9 cellular contexts compared by ENCODE assay signal in genomic region chr17:19762515-19762961, GRCh38. TPM values are rescaled to one million over a fixed set of nuclear protein-coding genes. Genes with fewer than 3 reads are reported as not detected.
A peak's percentile ranks its signal among the peaks of the same experiment; 100 is the strongest.
DNase-seq lines count a peak whose midpoint lies in the region; ATAC-seq and TF ChIP-seq lines count a peak whose summit lies in the region.
"Had no signal": no experiment of that assay in that cellular context is flagged by ENCODE, and none has a peak within 500 bp of the region (broad histone marks: within the 10 kb centered on the region; RNA-seq: fewer than 3 reads in every experiment).

No MANE protein-coding gene starts in this region.

- H3K4me3 Mint-ChIP-seq in T-helper 17 cell = no peak overlapping the region
- H3K4me3 Mint-ChIP-seq: T-helper 1 cell treated with Interleukin-12 subunit alpha and Interleukin-12 subunit beta and Interleukin-4 antibody, amounts not matched to agents 30 μg/mL and 1 μg/mL, for 36 hours had no signal

- H3K36me3 Mint-ChIP-seq in T-helper 17 cell (ENCODE audit: low read depth) = peaks cover 2% of the 10 kb centered on the region

- H3K27ac Mint-ChIP-seq in T-helper 17 cell = no peak overlapping the region
- H3K27ac Mint-ChIP-seq: T-helper 1 cell treated with Interleukin-12 subunit alpha and Interleukin-12 subunit beta and Interleukin-4 antibody, amounts not matched to agents 30 μg/mL and 1 μg/mL, for 36 hours had no signal

- H3K36me3 ChIP-seq in KMS-11 (ENCODE audit: insufficient read depth) (no peaks in the 10 kb centered on the region), ascending aorta (no peaks in the 10 kb centered on the region), smooth muscle cell (ENCODE audit: low read depth) (no peaks in the 10 kb centered on the region)

- H3K4me3 ChIP-seq in KMS-11 (IDR thresholded peaks at IDR 0.05; ENCODE audit: insufficient read depth, low read depth, low read length) (no peak overlapping the region), ascending aorta (no peak overlapping the region), smooth muscle cell (no peak overlapping the region)

- no peaks in the 10 kb centered on the region for H3F3A ChIP-seq in smooth muscle cell (ENCODE audit: low read depth)

- H3K9me3 ChIP-seq in T-helper 17 cell (ENCODE audit: control insufficient read depth, low read length, poor library complexity, severe bottlenecking) = no peaks in the 10 kb centered on the region
- no peaks in the 10 kb centered on the region for H3K9me3 ChIP-seq in ascending aorta
- H3K9me3 ChIP-seq in smooth muscle cell (replicated peaks; ENCODE audit: low read depth) = no peaks in the 10 kb centered on the region

- H3K79me2 ChIP-seq in KMS-11 (ENCODE audit: insufficient read depth, low read depth) (no peaks in the 10 kb centered on the region), smooth muscle cell (ENCODE audit: low read depth) (no peaks in the 10 kb centered on the region)

- H3K4me1 Mint-ChIP-seq in T-helper 17 cell = peaks cover 19% of the 10 kb centered on the region

- H3K27me3 ChIP-seq in KMS-11 (ENCODE audit: insufficient read depth, low read depth) = no peaks in the 10 kb centered on the region
- H3K27me3 ChIP-seq in ascending aorta = no peaks in the 10 kb centered on the region
- no peaks in the 10 kb centered on the region for H3K27me3 ChIP-seq in smooth muscle cell (ENCODE audit: low read depth)

- H2AFZ ChIP-seq in KMS-11 (ENCODE audit: low read depth) = peak overlapping the region; percentile 66; the same call in 1 of the 2 replicates
- no peak overlapping the region for H2AFZ ChIP-seq in smooth muscle cell (ENCODE audit: low read depth)

- intact Hi-C loops in ascending aorta (cut with DNase I) = loop anchor here (2.0 kb wide), 1 partner anchor 58 kb away; no protein-coding TSS in a partner anchor

- DNase-seq in D341Med (ENCODE audit: low spot score) = peak; percentile 78
- peak in 1 of 3 donors; percentile 50 for DNase-seq in T-helper 17 cell
- DNase-seq in ascending aorta (ENCODE audit: low spot score in 2 of 2) = peak in 1 of 2 donors; percentile 85
- DNase-seq in hepatic stellate cell (ENCODE audit: low spot score) = peak; percentile 81
- DNase-seq in smooth muscle cell (lab: John Stamatoyannopoulos, UW; ENCODE audit: unreplicated experiment) = peak; percentile 35
- DNase-seq in NCI-H774 (lab: John Stamatoyannopoulos, UW) = no peak

- H3K27ac ChIP-seq in KMS-11 (no peak overlapping the region), ascending aorta (peak overlapping the region in 1 of 2 donors; percentile 7), smooth muscle cell (ENCODE audit: low read depth) (no peak overlapping the region)

- no peaks in the 10 kb centered on the region for H3K4me1 ChIP-seq in KMS-11 (ENCODE audit: low read depth, poor library complexity, severe bottlenecking)
- peaks cover 0 to 5% of the 10 kb centered on the region in 2 donors for H3K4me1 ChIP-seq in ascending aorta
- H3K4me1 ChIP-seq in smooth muscle cell (ENCODE audit: low read depth) = no peaks in the 10 kb centered on the region

- 23% methylated on average over 15 of the region's 15 CpGs for WGBS in smooth muscle cell (ENCODE audit: low lambda C conversion rate)

- H4K20me1 ChIP-seq in KMS-11 (ENCODE audit: insufficient read depth) = no peaks in the 10 kb centered on the region
- H4K20me1 ChIP-seq in smooth muscle cell (ENCODE audit: low read depth) = no peaks in the 10 kb centered on the region

- TF ChIP-seq CTCF in KMS-11 (conservative IDR thresholded peaks at IDR 0.05; ENCODE audit: low read depth, low read length) (peak; percentile 65), ascending aorta (IDR thresholded peaks at IDR 0.05) (peak; percentile 74 to 93 (median 91)), smooth muscle cell (IDR thresholded peaks at IDR 0.05; ENCODE audit: borderline replicate concordance, insufficient read depth, poor library complexity, severe bottlenecking) (peak; percentile 70)

- H3K9ac ChIP-seq in KMS-11 = no peak overlapping the region
- H3K9ac ChIP-seq in smooth muscle cell (ENCODE audit: low read depth) = no peak overlapping the region

- H3K4me2 ChIP-seq in KMS-11 (peak overlapping the region; percentile 45; the same call in 1 of the 2 replicates), smooth muscle cell (no peak overlapping the region)

- H3K27me3 Mint-ChIP-seq in T-helper 17 cell = peaks cover 32% of the 10 kb centered on the region

- ATAC-seq in T-helper 17 cell (peak; percentile 67), HG02588 (IDR thresholded peaks at IDR 0.05; ENCODE audit: unreplicated experiment) (no peak)

RNA-seq across cellular contexts. Expression of gene ALDH3A1, which starts 14.4 kb away (rescaled TPM):
- total RNA-seq in T-helper 17 cell (not detected), ascending aorta (14.4 TPM), smooth muscle cell (0.18 TPM in 1 of 2 replicates, not detected in the other)
- polyA plus RNA-seq in smooth muscle cell = not detected in 2 replicates

RNA-seq across cellular contexts. Expression of gene SLC47A2, which starts 46.2 kb away (rescaled TPM):
- total RNA-seq in T-helper 17 cell = not detected
- not detected for total RNA-seq in ascending aorta
- total RNA-seq in smooth muscle cell = not detected in 2 replicates
- 0.33 TPM in 1 of 2 replicates, not detected in the other for polyA plus RNA-seq in smooth muscle cell

Comparison
In these comparisons a context has a peak if more than half of its experiments do, and no peak if none do; other contexts are left out.
1. RNA of gene ALDH3A1, which starts 14.4 kb away (total RNA-seq): 14.4 TPM in ascending aorta (single experiment); 0.18 TPM in smooth muscle cell and not detected in T-helper 17 cell; every median in the first group is over 10 times any median in the second.
2. Peak in every context shown above with its lines, with median percentiles within 50 percentile points of each other: CTCF ChIP-seq.